ENCODE assay signal across 8 cellular contexts in genomic region chr3:100708989-100709839, GRCh38. TPM values are rescaled to one million over a fixed set of nuclear protein-coding genes. Genes with fewer than 3 reads are reported as not detected.
A peak's percentile ranks its signal among the peaks of the same experiment; 100 is the strongest.
DNase-seq lines count a peak whose midpoint lies in the region; ATAC-seq, FAIRE-seq and TF ChIP-seq lines count a peak whose summit lies in the region.

TSS of gene TFG (plus strand) at chr3:100709494. CDS start at chr3:100713686, 4,192 bp downstream.

- H3K9me3 ChIP-seq in ascending aorta (no peaks in the 10 kb centered on the region), right atrium auricular region (no peaks in the 10 kb centered on the region), psoas muscle (no peaks in the 10 kb centered on the region)

- FAIRE-seq in urothelium cell line (lab: Jason Lieb, UNC) = peak; percentile 90

- no peaks in the 10 kb centered on the region for H3K27me3 ChIP-seq in ascending aorta
- no peaks in the 10 kb centered on the region for H3K27me3 ChIP-seq in right atrium auricular region
- H3K27me3 ChIP-seq in psoas muscle (ENCODE audit: insufficient read depth in 3 of 3, low read length in 2 of 3) = peaks cover 0 to 4% (median 0%) of the 10 kb centered on the region in 3 donors

- peak; percentile 97 for DNase-seq in NCI-H1930 (lab: John Stamatoyannopoulos, UW)
- DNase-seq in T-helper 2 cell treated with Interferon-gamma antibody and Interleukin-4, amounts not matched to agents 5 μg/mL and 100 μg/mL, for 36 hours (ENCODE audit: low spot score) = peak; percentile 99
- DNase-seq in ascending aorta (ENCODE audit: low spot score in 2 of 2) = peak; percentile 93 to 99
- peak; percentile 99 for DNase-seq in right atrium auricular region (ENCODE audit: low spot score)
- peak; percentile 99 for DNase-seq in psoas muscle
- DNase-seq in urothelium cell line (ENCODE audit: low spot score) = peak; percentile 100

- H3K4me1 Mint-ChIP-seq in T-helper 2 cell treated with Interferon-gamma antibody and Interleukin-4, amounts not matched to agents 5 μg/mL and 100 μg/mL, for 36 hours (ENCODE audit: low read depth) = peaks cover 33% of the 10 kb centered on the region

- intact Hi-C loops in ascending aorta (cut with DNase I) = loop anchor here (1.0 to 2.0 kb wide), 3 partner anchors 217 to 865 kb away; partner anchors contain the start of genes LNP1, PCNP, TMEM45A and TOMM70
- intact Hi-C loops in psoas muscle (cut with DNase I) = loop anchor here in 1 of 2 donors (10.0 kb wide), 1 partner anchor 894 kb away; the partner anchor contains the start of gene CMSS1

- no peak for TF ChIP-seq CTCF in ascending aorta (IDR thresholded peaks at IDR 0.05)
- no peak for TF ChIP-seq CTCF in right atrium auricular region (IDR thresholded peaks at IDR 0.05)
- TF ChIP-seq CTCF in psoas muscle (IDR thresholded peaks at IDR 0.05) = no peak

- H3K27me3 Mint-ChIP-seq in T-helper 2 cell treated with Interferon-gamma antibody and Interleukin-4, amounts not matched to agents 5 μg/mL and 100 μg/mL, for 36 hours (ENCODE audit: low read depth) = no peaks in the 10 kb centered on the region

- H3K4me1 ChIP-seq in ascending aorta = peaks cover 0 to 22% of the 10 kb centered on the region in 2 donors
- H3K4me1 ChIP-seq in right atrium auricular region = peaks cover 0 to 35% of the 10 kb centered on the region in 2 donors
- H3K4me1 ChIP-seq in psoas muscle = peaks cover 23% of the 10 kb centered on the region

- peaks cover 0 to 4% of the 10 kb centered on the region in 2 donors for H3K36me3 ChIP-seq in ascending aorta
- peaks cover 8% of the 10 kb centered on the region for H3K36me3 ChIP-seq in right atrium auricular region
- peaks cover 2 to 8% of the 10 kb centered on the region in 2 donors for H3K36me3 ChIP-seq in psoas muscle (ENCODE audit: insufficient read depth in 1 of 2, low read depth in 1 of 2)

- peaks cover 27% of the 10 kb centered on the region for H3K36me3 Mint-ChIP-seq in T-helper 2 cell treated with Interferon-gamma antibody and Interleukin-4, amounts not matched to agents 5 μg/mL and 100 μg/mL, for 36 hours (ENCODE audit: low read depth)

- 0 to 1% (median 1%) methylated on average over 66 to 73 of the region's 76 CpGs for WGBS in psoas muscle, 3 donors

- H3K4me3 ChIP-seq in ascending aorta (peak within 1 kb of the TSS; percentile 82 to 84), right atrium auricular region (peak within 1 kb of the TSS; percentile 86 to 89), psoas muscle (peak within 1 kb of the TSS; percentile 90)

- peak within 1 kb of the TSS; percentile 92 for H3K27ac Mint-ChIP-seq in T-helper 2 cell treated with Interferon-gamma antibody and Interleukin-4, amounts not matched to agents 5 μg/mL and 100 μg/mL, for 36 hours

- H3K9me3 Mint-ChIP-seq in T-helper 2 cell treated with Interferon-gamma antibody and Interleukin-4, amounts not matched to agents 5 μg/mL and 100 μg/mL, for 36 hours = peaks cover 11% of the 10 kb centered on the region

- H3K27ac ChIP-seq in ascending aorta (peak within 1 kb of the TSS; percentile 95 to 97), right atrium auricular region (peak within 1 kb of the TSS; percentile 95 to 99), psoas muscle (peak within 1 kb of the TSS; percentile 93)

- H3K4me3 Mint-ChIP-seq in T-helper 2 cell treated with Interferon-gamma antibody and Interleukin-4, amounts not matched to agents 5 μg/mL and 100 μg/mL, for 36 hours = peak within 1 kb of the TSS; percentile 86

- ATAC-seq in GM18502 (IDR thresholded peaks at IDR 0.05; ENCODE audit: poor library complexity, unreplicated experiment) = peak; percentile 92
- ATAC-seq in HG02970 (IDR thresholded peaks at IDR 0.05; ENCODE audit: low FRiP score, unreplicated experiment) = peak; percentile 99
- peak; percentile 98 to 99 (median 98) for ATAC-seq in psoas muscle

RNA-seq across cellular contexts. Expression of gene TFG, which starts in this region (rescaled TPM):
- total RNA-seq in ascending aorta (64.9 TPM), right atrium auricular region (100 to 1,000 TPM in 1 of 2 donors, 10 to 100 TPM in 1; 79.1 to 111 TPM), psoas muscle (10 to 100 TPM; 55.8 to 69.7 (median 63.4) TPM)
- 100 to 1,000 TPM in 1 of 3 donors, 10 to 100 TPM in 2; 57.8 to 129 (median 99.9) TPM for polyA plus RNA-seq in psoas muscle

Comparison
In these comparisons a context has a peak if more than half of its experiments do, and no peak if none do; other contexts are left out.
1. Peak in every context shown above with its lines: DNase-seq, ATAC-seq, H3K4me3 ChIP-seq and H3K27ac ChIP-seq.